1 cellular context compared by ENCODE assay signal in genomic region chr1:3649342-3650247, GRCh38.
A peak's percentile ranks its signal among the peaks of the same experiment; 100 is the strongest.
TF ChIP-seq lines count a peak whose summit lies in the region.

A gene with protein sequence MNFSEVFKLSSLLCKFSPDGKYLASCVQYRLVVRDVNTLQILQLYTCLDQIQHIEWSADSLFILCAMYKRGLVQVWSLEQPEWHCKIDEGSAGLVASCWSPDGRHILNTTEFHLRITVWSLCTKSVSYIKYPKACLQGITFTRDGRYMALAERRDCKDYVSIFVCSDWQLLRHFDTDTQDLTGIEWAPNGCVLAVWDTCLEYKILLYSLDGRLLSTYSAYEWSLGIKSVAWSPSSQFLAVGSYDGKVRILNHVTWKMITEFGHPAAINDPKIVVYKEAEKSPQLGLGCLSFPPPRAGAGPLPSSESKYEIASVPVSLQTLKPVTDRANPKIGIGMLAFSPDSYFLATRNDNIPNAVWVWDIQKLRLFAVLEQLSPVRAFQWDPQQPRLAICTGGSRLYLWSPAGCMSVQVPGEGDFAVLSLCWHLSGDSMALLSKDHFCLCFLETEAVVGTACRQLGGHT (minus strand): TSS chr1:3650103. CDS start chr1:3649999, 104 bp downstream.

TF ChIP-seq in GM12878, 131 proteins besides CTCF, POLR2A, EP300 and RAD21 (continued from another document and continues in another):
- no peak for TF ChIP-seq CUX1 (IDR thresholded peaks at IDR 0.05; ENCODE audit: insufficient replicate concordance, low read depth, low read length)
- no peak; the same call in 1 of the 2 replicates for TF ChIP-seq PML (IDR thresholded peaks at IDR 0.05; ENCODE audit: low read length)
- no peak for TF ChIP-seq CEBPB (IDR thresholded peaks at IDR 0.05; ENCODE audit: borderline replicate concordance in 1 of 2, low read depth in 2 of 2, low read length in 2 of 2)
- TF ChIP-seq, protein P1, sequence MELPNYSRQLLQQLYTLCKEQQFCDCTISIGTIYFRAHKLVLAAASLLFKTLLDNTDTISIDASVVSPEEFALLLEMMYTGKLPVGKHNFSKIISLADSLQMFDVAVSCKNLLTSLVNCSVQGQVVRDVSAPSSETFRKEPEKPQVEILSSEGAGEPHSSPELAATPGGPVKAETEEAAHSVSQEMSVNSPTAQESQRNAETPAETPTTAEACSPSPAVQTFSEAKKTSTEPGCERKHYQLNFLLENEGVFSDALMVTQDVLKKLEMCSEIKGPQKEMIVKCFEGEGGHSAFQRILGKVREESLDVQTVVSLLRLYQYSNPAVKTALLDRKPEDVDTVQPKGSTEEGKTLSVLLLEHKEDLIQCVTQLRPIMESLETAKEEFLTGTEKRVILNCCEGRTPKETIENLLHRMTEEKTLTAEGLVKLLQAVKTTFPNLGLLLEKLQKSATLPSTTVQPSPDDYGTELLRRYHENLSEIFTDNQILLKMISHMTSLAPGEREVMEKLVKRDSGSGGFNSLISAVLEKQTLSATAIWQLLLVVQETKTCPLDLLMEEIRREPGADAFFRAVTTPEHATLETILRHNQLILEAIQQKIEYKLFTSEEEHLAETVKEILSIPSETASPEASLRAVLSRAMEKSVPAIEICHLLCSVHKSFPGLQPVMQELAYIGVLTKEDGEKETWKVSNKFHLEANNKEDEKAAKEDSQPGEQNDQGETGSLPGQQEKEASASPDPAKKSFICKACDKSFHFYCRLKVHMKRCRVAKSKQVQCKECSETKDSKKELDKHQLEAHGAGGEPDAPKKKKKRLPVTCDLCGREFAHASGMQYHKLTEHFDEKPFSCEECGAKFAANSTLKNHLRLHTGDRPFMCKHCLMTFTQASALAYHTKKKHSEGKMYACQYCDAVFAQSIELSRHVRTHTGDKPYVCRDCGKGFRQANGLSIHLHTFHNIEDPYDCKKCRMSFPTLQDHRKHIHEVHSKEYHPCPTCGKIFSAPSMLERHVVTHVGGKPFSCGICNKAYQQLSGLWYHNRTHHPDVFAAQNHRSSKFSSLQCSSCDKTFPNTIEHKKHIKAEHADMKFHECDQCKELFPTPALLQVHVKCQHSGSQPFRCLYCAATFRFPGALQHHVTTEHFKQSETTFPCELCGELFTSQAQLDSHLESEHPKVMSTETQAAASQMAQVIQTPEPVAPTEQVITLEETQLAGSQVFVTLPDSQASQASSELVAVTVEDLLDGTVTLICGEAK (IDR thresholded peaks at IDR 0.05; ENCODE audit: borderline replicate concordance), result peak; percentile 89; the same call in 1 of the 2 replicates
- TF ChIP-seq RUNX3 (IDR thresholded peaks at IDR 0.05; ENCODE audit: low read length), result peak; percentile 43
- no peak for TF ChIP-seq BCL11A (IDR thresholded peaks at IDR 0.05; ENCODE audit: low read depth, low read length)
- TF ChIP-seq CREB1 (IDR thresholded peaks at IDR 0.05; ENCODE audit: low read depth), result peak; percentile 82
- TF ChIP-seq PAX8 (IDR thresholded peaks at IDR 0.05), result no peak
- no peak for TF ChIP-seq RFX5 (IDR thresholded peaks at IDR 0.05; ENCODE audit: low read depth, low read length)
- TF ChIP-seq CBFB (IDR thresholded peaks at IDR 0.05; ENCODE audit: low read depth), result no peak
- TF ChIP-seq, protein P2, sequence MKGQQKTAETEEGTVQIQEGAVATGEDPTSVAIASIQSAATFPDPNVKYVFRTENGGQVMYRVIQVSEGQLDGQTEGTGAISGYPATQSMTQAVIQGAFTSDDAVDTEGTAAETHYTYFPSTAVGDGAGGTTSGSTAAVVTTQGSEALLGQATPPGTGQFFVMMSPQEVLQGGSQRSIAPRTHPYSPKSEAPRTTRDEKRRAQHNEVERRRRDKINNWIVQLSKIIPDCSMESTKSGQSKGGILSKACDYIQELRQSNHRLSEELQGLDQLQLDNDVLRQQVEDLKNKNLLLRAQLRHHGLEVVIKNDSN (IDR thresholded peaks at IDR 0.05; ENCODE audit: borderline replicate concordance, extremely low read length, insufficient read depth, low read depth, low read length), result no peak
- peak; percentile 67; the same call in 1 of the 2 replicates for TF ChIP-seq POLR2AphosphoS5 (IDR thresholded peaks at IDR 0.05; ENCODE audit: low read length)
- TF ChIP-seq CBX5 (IDR thresholded peaks at IDR 0.05; ENCODE audit: low read depth), result no peak
- no peak for TF ChIP-seq FOS (IDR thresholded peaks at IDR 0.05; ENCODE audit: borderline replicate concordance, extremely low read depth, insufficient read length)
- TF ChIP-seq, protein P3, sequence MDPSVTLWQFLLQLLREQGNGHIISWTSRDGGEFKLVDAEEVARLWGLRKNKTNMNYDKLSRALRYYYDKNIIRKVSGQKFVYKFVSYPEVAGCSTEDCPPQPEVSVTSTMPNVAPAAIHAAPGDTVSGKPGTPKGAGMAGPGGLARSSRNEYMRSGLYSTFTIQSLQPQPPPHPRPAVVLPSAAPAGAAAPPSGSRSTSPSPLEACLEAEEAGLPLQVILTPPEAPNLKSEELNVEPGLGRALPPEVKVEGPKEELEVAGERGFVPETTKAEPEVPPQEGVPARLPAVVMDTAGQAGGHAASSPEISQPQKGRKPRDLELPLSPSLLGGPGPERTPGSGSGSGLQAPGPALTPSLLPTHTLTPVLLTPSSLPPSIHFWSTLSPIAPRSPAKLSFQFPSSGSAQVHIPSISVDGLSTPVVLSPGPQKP (IDR thresholded peaks at IDR 0.05; ENCODE audit: low read depth, low read length), result peak; percentile 63
- TF ChIP-seq, protein P4, sequence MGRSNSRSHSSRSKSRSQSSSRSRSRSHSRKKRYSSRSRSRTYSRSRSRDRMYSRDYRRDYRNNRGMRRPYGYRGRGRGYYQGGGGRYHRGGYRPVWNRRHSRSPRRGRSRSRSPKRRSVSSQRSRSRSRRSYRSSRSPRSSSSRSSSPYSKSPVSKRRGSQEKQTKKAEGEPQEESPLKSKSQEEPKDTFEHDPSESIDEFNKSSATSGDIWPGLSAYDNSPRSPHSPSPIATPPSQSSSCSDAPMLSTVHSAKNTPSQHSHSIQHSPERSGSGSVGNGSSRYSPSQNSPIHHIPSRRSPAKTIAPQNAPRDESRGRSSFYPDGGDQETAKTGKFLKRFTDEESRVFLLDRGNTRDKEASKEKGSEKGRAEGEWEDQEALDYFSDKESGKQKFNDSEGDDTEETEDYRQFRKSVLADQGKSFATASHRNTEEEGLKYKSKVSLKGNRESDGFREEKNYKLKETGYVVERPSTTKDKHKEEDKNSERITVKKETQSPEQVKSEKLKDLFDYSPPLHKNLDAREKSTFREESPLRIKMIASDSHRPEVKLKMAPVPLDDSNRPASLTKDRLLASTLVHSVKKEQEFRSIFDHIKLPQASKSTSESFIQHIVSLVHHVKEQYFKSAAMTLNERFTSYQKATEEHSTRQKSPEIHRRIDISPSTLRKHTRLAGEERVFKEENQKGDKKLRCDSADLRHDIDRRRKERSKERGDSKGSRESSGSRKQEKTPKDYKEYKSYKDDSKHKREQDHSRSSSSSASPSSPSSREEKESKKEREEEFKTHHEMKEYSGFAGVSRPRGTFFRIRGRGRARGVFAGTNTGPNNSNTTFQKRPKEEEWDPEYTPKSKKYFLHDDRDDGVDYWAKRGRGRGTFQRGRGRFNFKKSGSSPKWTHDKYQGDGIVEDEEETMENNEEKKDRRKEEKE (IDR thresholded peaks at IDR 0.05), result no peak
- TF ChIP-seq RELB (IDR thresholded peaks at IDR 0.05; ENCODE audit: low read depth), result no peak
- TF ChIP-seq, protein P5, sequence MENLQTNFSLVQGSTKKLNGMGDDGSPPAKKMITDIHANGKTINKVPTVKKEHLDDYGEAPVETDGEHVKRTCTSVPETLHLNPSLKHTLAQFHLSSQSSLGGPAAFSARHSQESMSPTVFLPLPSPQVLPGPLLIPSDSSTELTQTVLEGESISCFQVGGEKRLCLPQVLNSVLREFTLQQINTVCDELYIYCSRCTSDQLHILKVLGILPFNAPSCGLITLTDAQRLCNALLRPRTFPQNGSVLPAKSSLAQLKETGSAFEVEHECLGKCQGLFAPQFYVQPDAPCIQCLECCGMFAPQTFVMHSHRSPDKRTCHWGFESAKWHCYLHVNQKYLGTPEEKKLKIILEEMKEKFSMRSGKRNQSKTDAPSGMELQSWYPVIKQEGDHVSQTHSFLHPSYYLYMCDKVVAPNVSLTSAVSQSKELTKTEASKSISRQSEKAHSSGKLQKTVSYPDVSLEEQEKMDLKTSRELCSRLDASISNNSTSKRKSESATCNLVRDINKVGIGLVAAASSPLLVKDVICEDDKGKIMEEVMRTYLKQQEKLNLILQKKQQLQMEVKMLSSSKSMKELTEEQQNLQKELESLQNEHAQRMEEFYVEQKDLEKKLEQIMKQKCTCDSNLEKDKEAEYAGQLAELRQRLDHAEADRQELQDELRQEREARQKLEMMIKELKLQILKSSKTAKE (IDR thresholded peaks at IDR 0.05; ENCODE audit: low read depth, poor library complexity, severe bottlenecking), result no peak
- TF ChIP-seq, protein P6, sequence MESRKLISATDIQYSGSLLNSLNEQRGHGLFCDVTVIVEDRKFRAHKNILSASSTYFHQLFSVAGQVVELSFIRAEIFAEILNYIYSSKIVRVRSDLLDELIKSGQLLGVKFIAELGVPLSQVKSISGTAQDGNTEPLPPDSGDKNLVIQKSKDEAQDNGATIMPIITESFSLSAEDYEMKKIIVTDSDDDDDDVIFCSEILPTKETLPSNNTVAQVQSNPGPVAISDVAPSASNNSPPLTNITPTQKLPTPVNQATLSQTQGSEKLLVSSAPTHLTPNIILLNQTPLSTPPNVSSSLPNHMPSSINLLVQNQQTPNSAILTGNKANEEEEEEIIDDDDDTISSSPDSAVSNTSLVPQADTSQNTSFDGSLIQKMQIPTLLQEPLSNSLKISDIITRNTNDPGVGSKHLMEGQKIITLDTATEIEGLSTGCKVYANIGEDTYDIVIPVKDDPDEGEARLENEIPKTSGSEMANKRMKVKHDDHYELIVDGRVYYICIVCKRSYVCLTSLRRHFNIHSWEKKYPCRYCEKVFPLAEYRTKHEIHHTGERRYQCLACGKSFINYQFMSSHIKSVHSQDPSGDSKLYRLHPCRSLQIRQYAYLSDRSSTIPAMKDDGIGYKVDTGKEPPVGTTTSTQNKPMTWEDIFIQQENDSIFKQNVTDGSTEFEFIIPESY (IDR thresholded peaks at IDR 0.05), result no peak
- 0 out of 4 replicates have a peak, but pooled peaks of 1 of the 2 experiments have one; percentile 5 for TF ChIP-seq BHLHE40 (IDR thresholded peaks at IDR 0.05; ENCODE audit: borderline replicate concordance in 1 of 2, low read depth in 2 of 2, low read length in 1 of 2)
- no peak for TF ChIP-seq KAT2A (conservative IDR thresholded peaks at IDR 0.05; ENCODE audit: control insufficient read depth, low read depth, low read length)
- TF ChIP-seq ESRRA (IDR thresholded peaks at IDR 0.05; ENCODE audit: low read length), result no peak
- TF ChIP-seq, protein P7, sequence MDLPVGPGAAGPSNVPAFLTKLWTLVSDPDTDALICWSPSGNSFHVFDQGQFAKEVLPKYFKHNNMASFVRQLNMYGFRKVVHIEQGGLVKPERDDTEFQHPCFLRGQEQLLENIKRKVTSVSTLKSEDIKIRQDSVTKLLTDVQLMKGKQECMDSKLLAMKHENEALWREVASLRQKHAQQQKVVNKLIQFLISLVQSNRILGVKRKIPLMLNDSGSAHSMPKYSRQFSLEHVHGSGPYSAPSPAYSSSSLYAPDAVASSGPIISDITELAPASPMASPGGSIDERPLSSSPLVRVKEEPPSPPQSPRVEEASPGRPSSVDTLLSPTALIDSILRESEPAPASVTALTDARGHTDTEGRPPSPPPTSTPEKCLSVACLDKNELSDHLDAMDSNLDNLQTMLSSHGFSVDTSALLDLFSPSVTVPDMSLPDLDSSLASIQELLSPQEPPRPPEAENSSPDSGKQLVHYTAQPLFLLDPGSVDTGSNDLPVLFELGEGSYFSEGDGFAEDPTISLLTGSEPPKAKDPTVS (IDR thresholded peaks at IDR 0.05; ENCODE audit: low read depth, low read length), result no peak
- TF ChIP-seq NR2C1 (IDR thresholded peaks at IDR 0.05), result 0 out of 2 replicates have a peak, but pooled peaks have one; percentile 28
- TF ChIP-seq HDAC2 (IDR thresholded peaks at IDR 0.05), result no peak
- peak; percentile 45; the same call in 1 of the 2 replicates for TF ChIP-seq SMC3 (IDR thresholded peaks at IDR 0.05; ENCODE audit: borderline replicate concordance, low read length)
- TF ChIP-seq RB1 (IDR thresholded peaks at IDR 0.05; ENCODE audit: borderline replicate concordance), result peak; percentile 72; the same call in 1 of the 2 replicates
- TF ChIP-seq RBBP5 (conservative IDR thresholded peaks at IDR 0.05), result no peak
- no peak for TF ChIP-seq NFXL1 (IDR thresholded peaks at IDR 0.05; ENCODE audit: borderline replicate concordance)
- TF ChIP-seq CHD2 (IDR thresholded peaks at IDR 0.05; ENCODE audit: borderline replicate concordance, low read depth, low read length), result peak; percentile 81
- no peak for TF ChIP-seq NFIC (IDR thresholded peaks at IDR 0.05; ENCODE audit: low read depth, low read length)
